In genomic region chr4:76251448-76252270, GRCh38 we compare ENCODE assay signal across 1 cellular context.
TF ChIP-seq lines count a peak whose summit lies in the region.

Gene FAM47E, plus strand, starts transcription at chr4:76251721. Its CDS starts 26 bp downstream, at chr4:76251747.

TF ChIP-seq in WTC11, 78 proteins besides CTCF, POLR2A, EP300 and RAD21 (continued from another document):
- TF ChIP-seq FOXP4 (CRISPR knock-in tag; IDR thresholded peaks at IDR 0.05) = peak; percentile 47; the same call in 1 of the 2 replicates
- TF ChIP-seq, protein P1, sequence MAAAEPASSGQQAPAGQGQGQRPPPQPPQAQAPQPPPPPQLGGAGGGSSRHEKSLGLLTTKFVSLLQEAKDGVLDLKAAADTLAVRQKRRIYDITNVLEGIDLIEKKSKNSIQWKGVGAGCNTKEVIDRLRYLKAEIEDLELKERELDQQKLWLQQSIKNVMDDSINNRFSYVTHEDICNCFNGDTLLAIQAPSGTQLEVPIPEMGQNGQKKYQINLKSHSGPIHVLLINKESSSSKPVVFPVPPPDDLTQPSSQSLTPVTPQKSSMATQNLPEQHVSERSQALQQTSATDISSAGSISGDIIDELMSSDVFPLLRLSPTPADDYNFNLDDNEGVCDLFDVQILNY (CRISPR knock-in tag; IDR thresholded peaks at IDR 0.05) = peak; percentile 61; the same call in 1 of the 2 replicates
- no peak for TF ChIP-seq ZNF219 (CRISPR knock-in tag; IDR thresholded peaks at IDR 0.05; ENCODE audit: borderline replicate concordance)
- TF ChIP-seq, protein P2, sequence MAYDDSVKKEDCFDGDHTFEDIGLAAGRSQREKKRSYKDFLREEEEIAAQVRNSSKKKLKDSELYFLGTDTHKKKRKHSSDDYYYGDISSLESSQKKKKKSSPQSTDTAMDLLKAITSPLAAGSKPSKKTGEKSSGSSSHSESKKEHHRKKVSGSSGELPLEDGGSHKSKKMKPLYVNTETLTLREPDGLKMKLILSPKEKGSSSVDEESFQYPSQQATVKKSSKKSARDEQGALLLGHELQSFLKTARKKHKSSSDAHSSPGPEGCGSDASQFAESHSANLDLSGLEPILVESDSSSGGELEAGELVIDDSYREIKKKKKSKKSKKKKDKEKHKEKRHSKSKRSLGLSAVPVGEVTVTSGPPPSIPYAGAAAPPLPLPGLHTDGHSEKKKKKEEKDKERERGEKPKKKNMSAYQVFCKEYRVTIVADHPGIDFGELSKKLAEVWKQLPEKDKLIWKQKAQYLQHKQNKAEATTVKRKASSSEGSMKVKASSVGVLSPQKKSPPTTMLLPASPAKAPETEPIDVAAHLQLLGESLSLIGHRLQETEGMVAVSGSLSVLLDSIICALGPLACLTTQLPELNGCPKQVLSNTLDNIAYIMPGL (CRISPR knock-in tag; IDR thresholded peaks at IDR 0.05) = peak; percentile 78
- TF ChIP-seq GABPB1 (CRISPR knock-in tag; IDR thresholded peaks at IDR 0.05) = peak; percentile 55; the same call in 1 of the 2 replicates
- 0 out of 2 replicates have a peak, but pooled peaks have one; percentile 21 for TF ChIP-seq NR2C2 (CRISPR knock-in tag; IDR thresholded peaks at IDR 0.05)
- TF ChIP-seq ZBTB21 (CRISPR knock-in tag; IDR thresholded peaks at IDR 0.05; ENCODE audit: borderline replicate concordance) = peak; percentile 72
- no peak for TF ChIP-seq GTF2I (CRISPR knock-in tag; conservative IDR thresholded peaks at IDR 0.05)
- TF ChIP-seq FOXK1 (CRISPR knock-in tag; IDR thresholded peaks at IDR 0.05) = peak; percentile 85
- TF ChIP-seq, protein P3, sequence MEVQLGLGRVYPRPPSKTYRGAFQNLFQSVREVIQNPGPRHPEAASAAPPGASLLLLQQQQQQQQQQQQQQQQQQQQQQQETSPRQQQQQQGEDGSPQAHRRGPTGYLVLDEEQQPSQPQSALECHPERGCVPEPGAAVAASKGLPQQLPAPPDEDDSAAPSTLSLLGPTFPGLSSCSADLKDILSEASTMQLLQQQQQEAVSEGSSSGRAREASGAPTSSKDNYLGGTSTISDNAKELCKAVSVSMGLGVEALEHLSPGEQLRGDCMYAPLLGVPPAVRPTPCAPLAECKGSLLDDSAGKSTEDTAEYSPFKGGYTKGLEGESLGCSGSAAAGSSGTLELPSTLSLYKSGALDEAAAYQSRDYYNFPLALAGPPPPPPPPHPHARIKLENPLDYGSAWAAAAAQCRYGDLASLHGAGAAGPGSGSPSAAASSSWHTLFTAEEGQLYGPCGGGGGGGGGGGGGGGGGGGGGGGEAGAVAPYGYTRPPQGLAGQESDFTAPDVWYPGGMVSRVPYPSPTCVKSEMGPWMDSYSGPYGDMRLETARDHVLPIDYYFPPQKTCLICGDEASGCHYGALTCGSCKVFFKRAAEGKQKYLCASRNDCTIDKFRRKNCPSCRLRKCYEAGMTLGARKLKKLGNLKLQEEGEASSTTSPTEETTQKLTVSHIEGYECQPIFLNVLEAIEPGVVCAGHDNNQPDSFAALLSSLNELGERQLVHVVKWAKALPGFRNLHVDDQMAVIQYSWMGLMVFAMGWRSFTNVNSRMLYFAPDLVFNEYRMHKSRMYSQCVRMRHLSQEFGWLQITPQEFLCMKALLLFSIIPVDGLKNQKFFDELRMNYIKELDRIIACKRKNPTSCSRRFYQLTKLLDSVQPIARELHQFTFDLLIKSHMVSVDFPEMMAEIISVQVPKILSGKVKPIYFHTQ (CRISPR knock-in tag; IDR thresholded peaks at IDR 0.05) = no peak
- TF ChIP-seq OVOL2 (CRISPR knock-in tag; IDR thresholded peaks at IDR 0.05; ENCODE audit: borderline replicate concordance) = no peak
- TF ChIP-seq SMAD3 (CRISPR knock-in tag; IDR thresholded peaks at IDR 0.05; ENCODE audit: borderline replicate concordance) = no peak; the same call in 1 of the 2 replicates
TF ChIP-seq in WTC11: peak in this region for 24.
